ENCODE assay signal across 8 cellular contexts in genomic region chr1:28775121-28775942, GRCh38. TPM values are rescaled to one million over a fixed set of nuclear protein-coding genes. Genes with fewer than 3 reads are reported as not detected.
DNase-seq lines count a peak whose midpoint lies in the region; ATAC-seq and TF ChIP-seq lines count a peak whose summit lies in the region.

No MANE protein-coding gene starts in this region.

- ATAC-seq in HG03442 (IDR thresholded peaks at IDR 0.05; ENCODE audit: unreplicated experiment) (peak; percentile 42), HG03097 (IDR thresholded peaks at IDR 0.05; ENCODE audit: low FRiP score, unreplicated experiment) (no peak)

- H3K4me2 ChIP-seq in smooth muscle cell, result no peak overlapping the region

- no peaks in the 10 kb centered on the region for H3K9me3 ChIP-seq in smooth muscle cell (replicated peaks; ENCODE audit: low read depth)

- H4K20me1 ChIP-seq in smooth muscle cell (ENCODE audit: low read depth), result peaks cover 43% of the 10 kb centered on the region

- no peaks in the 10 kb centered on the region for H3F3A ChIP-seq in smooth muscle cell (ENCODE audit: low read depth)

- H2AFZ ChIP-seq in smooth muscle cell (ENCODE audit: low read depth), result no peak overlapping the region

- no peaks in the 10 kb centered on the region for H3K4me1 ChIP-seq in smooth muscle cell (ENCODE audit: low read depth)

- DNase-seq in AG10803 (ENCODE audit: low read depth) (peak; percentile 58), cardiac fibroblast (ENCODE audit: low read depth in 2 of 2) (peak; percentile 64 to 80), kidney tubule cell (ENCODE audit: low spot score) (peak; percentile 67), smooth muscle cell (lab: John Stamatoyannopoulos, UW; ENCODE audit: unreplicated experiment) (no peak)
- peak; percentile 70 for DNase-seq in activated CD4-positive, CD25-positive, alpha-beta regulatory T cell treated with anti-CD3 and anti-CD28 coated beads, Interleukin-2, amount 50 U/mL, for 72 hours
- peak; percentile 61 for DNase-seq in stimulated activated CD4-positive, alpha-beta T cell treated with anti-CD3 and anti-CD28 coated beads, Interleukin-1b, Interleukin-23, amount 100 ng/mL, for 48 hours

- TF ChIP-seq CTCF in AG10803 (conservative IDR thresholded peaks at IDR 0.05; ENCODE audit: low read length) (no peak), cardiac fibroblast (IDR thresholded peaks at IDR 0.05; ENCODE audit: low read depth, low read length) (no peak), smooth muscle cell (IDR thresholded peaks at IDR 0.05; ENCODE audit: borderline replicate concordance, insufficient read depth, poor library complexity, severe bottlenecking) (no peak)

- H3K9ac ChIP-seq in smooth muscle cell (ENCODE audit: low read depth), result no peak overlapping the region

- peak overlapping the region; percentile 49 for H3K4me3 ChIP-seq in AG10803 (ENCODE audit: low read length)
- H3K4me3 ChIP-seq in cardiac fibroblast (replicated peaks in 1 of 2; ENCODE audit: low read depth in 2 of 2, low read length in 2 of 2), result peak overlapping the region; percentile 40 to 44
- H3K4me3 ChIP-seq in smooth muscle cell, result no peak overlapping the region

- no peaks in the 10 kb centered on the region for H3K27me3 ChIP-seq in smooth muscle cell (ENCODE audit: low read depth)

- H3K79me2 ChIP-seq in smooth muscle cell (ENCODE audit: low read depth), result no peaks in the 10 kb centered on the region

- no peaks in the 10 kb centered on the region for H3K36me3 ChIP-seq in smooth muscle cell (ENCODE audit: low read depth)

- no peak overlapping the region for H3K27ac ChIP-seq in smooth muscle cell (ENCODE audit: low read depth)

- 93% methylated on average over 39 of the region's 39 CpGs for WGBS in smooth muscle cell (ENCODE audit: low lambda C conversion rate)

RNA-seq across cellular contexts. Expression of gene OPRD1, which starts 36.6 kb away (rescaled TPM):
- 0.90 and 0.94 TPM in 2 replicates for total RNA-seq in smooth muscle cell
- polyA plus RNA-seq in smooth muscle cell, result 0.48 and 1.5 TPM in 2 replicates

RNA-seq across cellular contexts. Expression of gene YTHDF2, which starts 38.6 kb away (rescaled TPM):
- total RNA-seq in smooth muscle cell, result 76.8 and 77.5 TPM in 2 replicates
- 68.4 and 79.1 TPM in 2 replicates for polyA plus RNA-seq in smooth muscle cell
